Comparison of ENCODE assay signal across 1 cellular context in genomic region chr19:42397315-42398166, GRCh38.
TF ChIP-seq lines count a peak whose summit lies in the region.

No MANE protein-coding gene starts in this region.

TF ChIP-seq in GM23338, 12 proteins besides CTCF, POLR2A, EP300 and RAD21 (continued from another document):
- no peak for TF ChIP-seq REST (IDR thresholded peaks at IDR 0.05; ENCODE audit: unreplicated experiment)
- TF ChIP-seq NANOG (IDR thresholded peaks at IDR 0.05; ENCODE audit: borderline replicate concordance), result no peak
- no peak for TF ChIP-seq ZNF331 (CRISPR knock-in tag; IDR thresholded peaks at IDR 0.05; ENCODE audit: low read depth)
- no peak for TF ChIP-seq JUNB (IDR thresholded peaks at IDR 0.05; ENCODE audit: unreplicated experiment)
